Comparison of ENCODE assay signal across 19 cellular contexts in the genomic region with DNA sequence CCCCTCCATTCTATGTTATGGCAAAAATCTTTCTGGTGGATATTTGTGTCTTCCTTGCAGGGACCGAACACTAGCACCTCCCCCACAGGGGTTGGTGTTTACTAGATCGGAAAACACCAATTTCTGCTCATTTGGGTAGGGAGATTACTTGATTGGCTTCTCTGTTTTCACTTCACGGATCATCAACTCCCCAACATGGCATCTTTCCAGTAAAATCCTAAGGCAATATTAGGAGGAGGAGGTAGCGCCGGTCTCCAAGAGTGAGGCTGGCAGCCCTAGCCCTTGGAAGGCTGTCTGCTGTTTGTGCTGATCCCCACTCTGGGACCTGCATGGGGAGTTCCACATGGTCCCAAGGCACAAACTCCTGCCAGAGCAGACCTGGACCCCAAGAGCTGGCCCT. TPM values are rescaled to one million over a fixed set of nuclear protein-coding genes. Genes with fewer than 3 reads are reported as not detected.
DNase-seq lines count a peak whose midpoint lies in the region; ATAC-seq and FAIRE-seq lines count a peak whose summit lies in the region.
"Had no signal": no experiment of that assay in that cellular context is flagged by ENCODE, and none has a peak within 500 bp of the region (broad histone marks: within the 10 kb centered on the region; RNA-seq: fewer than 3 reads in every experiment).

No MANE protein-coding gene starts in this region.

- no peaks in the 10 kb centered on the region for H3K9me3 Mint-ChIP-seq in activated naive CD4-positive, alpha-beta T cell treated with anti-CD3 and anti-CD28 coated beads, Interleukin-2, amount 50 U/mL, for 72 hours

- no peak for ATAC-seq in HG02938 (IDR thresholded peaks at IDR 0.05; ENCODE audit: unreplicated experiment)
- no peak for ATAC-seq in activated naive CD4-positive, alpha-beta T cell treated with anti-CD3 and anti-CD28 coated beads, Interleukin-2, amount 50 U/mL, for 72 hours
- ATAC-seq: GM12878 had no signal

- H3K36me3 Mint-ChIP-seq in activated naive CD4-positive, alpha-beta T cell treated with anti-CD3 and anti-CD28 coated beads, Interleukin-2, amount 50 U/mL, for 72 hours: no peaks in the 10 kb centered on the region

- DNase-seq in GM19239 (ENCODE audit: insufficient read length, low spot score) (no peak), NCI-H1048 (lab: John Stamatoyannopoulos, UW) (peak; percentile 80), NCI-H526 (lab: John Stamatoyannopoulos, UW) (peak; percentile 42 to 55), kidney tubule cell (ENCODE audit: low spot score) (peak; percentile 18), hypothalamus (lab: John Stamatoyannopoulos, UW) (no peak)
- no peak for DNase-seq in activated naive CD4-positive, alpha-beta T cell treated with anti-CD3 and anti-CD28 coated beads, Interleukin-2, amount 50 U/mL, for 72 hours (ENCODE audit: low spot score in 2 of 2)
- DNase-seq: AML-193, GF-D8, IMR-90, Karpas-422, NCI-H1694, NCI-H774, SHP77, SK-N-SH, T-helper 1 cell, T-helper 9 cell had no signal

- peak; percentile 44 for FAIRE-seq in GM19239 (lab: Jason Lieb, UNC)
- FAIRE-seq: GM12878 had no signal

- no peak overlapping the region for H3K27ac Mint-ChIP-seq in activated naive CD4-positive, alpha-beta T cell treated with anti-CD3 and anti-CD28 coated beads, Interleukin-2, amount 50 U/mL, for 72 hours

RNA-seq across cellular contexts. Expression of gene VASH2, which starts 12.2 kb away (rescaled TPM):
- under 1 TPM; 0.20 to 0.39 TPM for total RNA-seq in activated naive CD4-positive, alpha-beta T cell treated with anti-CD3 and anti-CD28 coated beads, Interleukin-2, amount 50 U/mL, for 72 hours
- total RNA-seq: MCF 10A had no signal

RNA-seq across cellular contexts. Expression of gene ANGEL2, which starts 53.2 kb away (rescaled TPM):
- 10 to 100 TPM; 47.7 to 53.9 TPM for total RNA-seq in activated naive CD4-positive, alpha-beta T cell treated with anti-CD3 and anti-CD28 coated beads, Interleukin-2, amount 50 U/mL, for 72 hours

Comparison
In these comparisons a context has a peak if more than half of its experiments do, and no peak if none do; other contexts are left out.
1. DNase-seq: peak in NCI-H1048 (single experiment), NCI-H526 (2 of 2) and kidney tubule cell (single experiment); none in GM19239 (single experiment), hypothalamus (0 of 51) and activated naive CD4-positive, alpha-beta T cell treated with anti-CD3 and anti-CD28 coated beads, Interleukin-2, amount 50 U/mL, for 72 hours (0 of 2).